In the genomic region with DNA sequence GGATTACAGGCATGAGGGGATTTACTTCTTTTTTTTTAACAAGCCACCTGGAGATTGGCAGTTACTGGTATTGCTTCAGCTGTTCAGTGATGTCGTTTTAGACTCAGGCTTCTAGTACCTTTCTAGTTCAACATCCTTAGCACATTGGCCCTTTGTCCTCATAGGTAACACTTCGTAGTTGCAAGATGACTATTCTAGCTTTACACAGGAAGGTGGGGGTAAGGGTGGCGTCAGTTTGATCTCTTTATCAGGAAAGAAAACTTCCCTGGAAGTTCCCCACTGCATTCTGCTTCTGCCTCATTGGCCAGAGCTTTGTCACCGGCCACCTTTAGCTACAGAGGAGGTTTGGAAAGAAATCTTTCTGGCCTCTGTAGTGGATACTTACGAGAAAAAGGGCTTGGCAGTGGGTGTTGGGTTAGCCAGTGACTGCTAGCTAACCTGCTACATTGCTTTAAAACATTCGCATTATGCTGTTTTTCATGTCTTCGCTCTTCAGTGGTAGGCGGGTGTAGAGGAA, we compare ENCODE assay signal across 11 cellular contexts. TPM values are rescaled to one million over a fixed set of nuclear protein-coding genes. Genes with fewer than 3 reads are reported as not detected.
DNase-seq lines count a peak whose midpoint lies in the region; ATAC-seq and TF ChIP-seq lines count a peak whose summit lies in the region.
"Had no signal": no experiment of that assay in that cellular context is flagged by ENCODE, and none has a peak within 500 bp of the region (broad histone marks: within the 10 kb centered on the region; RNA-seq: fewer than 3 reads in every experiment).

No MANE protein-coding gene starts in this region.

- H2AK5ac ChIP-seq in mesendoderm (ENCODE audit: low read length): no peak overlapping the region

- H3K9me3 ChIP-seq in CD4-positive, alpha-beta T cell (ENCODE audit: control insufficient read depth, low read length): no peaks in the 10 kb centered on the region
- H3K9me3 ChIP-seq in spleen: no peaks in the 10 kb centered on the region

- H3K36me3 ChIP-seq in mesendoderm (ENCODE audit: control insufficient read depth, insufficient read depth, low read length) (no peaks in the 10 kb centered on the region), spleen (peaks cover 0 to 31% (median 3%) of the 10 kb centered on the region in 6 donors)

- no peak overlapping the region for H2BK120ac ChIP-seq in mesendoderm (ENCODE audit: low read depth, low read length)

- no peaks in the 10 kb centered on the region for H3K4me1 ChIP-seq in mesendoderm (ENCODE audit: control insufficient read depth, low read depth, low read length)
- peaks cover 0 to 20% (median 2%) of the 10 kb centered on the region in 6 donors for H3K4me1 ChIP-seq in spleen

- H3K27me3 Mint-ChIP-seq in CD4-positive, alpha-beta T cell: no peaks in the 10 kb centered on the region
- no peaks in the 10 kb centered on the region for H3K27me3 Mint-ChIP-seq in T-helper 1 cell treated with Interleukin-12 subunit alpha and Interleukin-12 subunit beta and Interleukin-4 antibody, amounts not matched to agents 30 μg/mL and 1 μg/mL, for 36 hours (ENCODE audit: low read depth)
- H3K27me3 Mint-ChIP-seq in immature natural killer cell (ENCODE audit: low read depth in 3 of 3): peaks cover 0 to 2% (median 2%) of the 10 kb centered on the region in 3 donors
- H3K27me3 Mint-ChIP-seq: B cell, brain had no signal

- no peak overlapping the region for H2BK15ac ChIP-seq in mesendoderm (replicated peaks; ENCODE audit: low read depth)

- POLR2A ChIA-PET in CD4-positive, alpha-beta T cell (lab: Charles Lee): no interaction called here

- CTCF ChIA-PET in CD4-positive, alpha-beta T cell (lab: Charles Lee): interaction anchor here (0.8 to 2.3 kb wide), 2 partner anchors 14 to 50 kb away, joined by 3 to 5 read pairs; no protein-coding TSS in a partner anchor

- H3K56ac ChIP-seq in mesendoderm (ENCODE audit: low read length): no peak overlapping the region

- peaks cover 69% of the 10 kb centered on the region for H3K36me3 Mint-ChIP-seq in CD4-positive, alpha-beta T cell (ENCODE audit: low read depth)
- H3K36me3 Mint-ChIP-seq in T-helper 1 cell treated with Interleukin-12 subunit alpha and Interleukin-12 subunit beta and Interleukin-4 antibody, amounts not matched to agents 30 μg/mL and 1 μg/mL, for 36 hours (ENCODE audit: low read depth): peaks cover 37% of the 10 kb centered on the region
- peaks cover 0 to 18% (median 3%) of the 10 kb centered on the region in 3 donors for H3K36me3 Mint-ChIP-seq in immature natural killer cell

- no peaks in the 10 kb centered on the region for H3K27me3 ChIP-seq in CD4-positive, alpha-beta T cell (ENCODE audit: control insufficient read depth, insufficient read depth, low read length)
- H3K27me3 ChIP-seq in mesendoderm (ENCODE audit: insufficient read depth, low read length, poor library complexity): no peaks in the 10 kb centered on the region
- H3K27me3 ChIP-seq in spleen (replicated peaks in 1 of 7): no peaks in the 10 kb centered on the region

- intact Hi-C loops in CD4-positive, alpha-beta T cell (cut with DNase I, micrococcal nuclease): no loop called here
- intact Hi-C loops in spleen (cut with DNase I; ENCODE audit: low total_unique reads): no loop called here

- DNase-seq in CD4-positive, alpha-beta T cell: no peak
- DNase-seq in GM20000 (ENCODE audit: low spot score) (peak; percentile 58), immature natural killer cell (no peak), mesendoderm (no peak), spleen (no peak), COR-L47 (lab: John Stamatoyannopoulos, UW) (no peak)
- no peak for DNase-seq in NK-92 treated with Interleukin-12 subunit alpha and Interleukin-12 subunit beta, amount 100 ng/mL, for 24 hours (lab: John Stamatoyannopoulos, UW)
- DNase-seq: NCI-H2171 treated with DMSO at 0.1 percent for 48 hours had no signal

- no peaks in the 10 kb centered on the region for H3K9me3 Mint-ChIP-seq in CD4-positive, alpha-beta T cell
- H3K9me3 Mint-ChIP-seq in T-helper 1 cell treated with Interleukin-12 subunit alpha and Interleukin-12 subunit beta and Interleukin-4 antibody, amounts not matched to agents 30 μg/mL and 1 μg/mL, for 36 hours: no peaks in the 10 kb centered on the region
- H3K9me3 Mint-ChIP-seq in immature natural killer cell: no peaks in the 10 kb centered on the region
- H3K9me3 Mint-ChIP-seq: brain had no signal

- no peak overlapping the region for H2BK5ac ChIP-seq in mesendoderm (ENCODE audit: low read length)

- TF ChIP-seq POLR2A in spleen (IDR thresholded peaks at IDR 0.05): no peak

- H3K4me3 ChIP-seq in mesendoderm (ENCODE audit: low read length): no peak overlapping the region
- H3K4me3 ChIP-seq in spleen: no peak overlapping the region

- WGBS in mesendoderm (ENCODE audit: extremely low coverage, insufficient coverage, low lambda C conversion rate): no CpG with 5 or more reads among the region's 8 CpGs
- WGBS in spleen, 5 donors: 69 to 76% (median 71%) methylated on average over 8 of the region's 8 CpGs

- no peak overlapping the region for H3K9ac ChIP-seq in mesendoderm (ENCODE audit: low read length)

- H3K4me2 ChIP-seq in mesendoderm (ENCODE audit: low read length): no peak overlapping the region

- H3K27ac ChIP-seq in CD4-positive, alpha-beta T cell (ENCODE audit: low read depth, low read length): no peak overlapping the region
- H3K27ac ChIP-seq in mesendoderm (ENCODE audit: low read depth, low read length): no peak overlapping the region
- peak overlapping the region in 1 of 8 donors; percentile 4 for H3K27ac ChIP-seq in spleen

- no peak overlapping the region for H4K5ac ChIP-seq in mesendoderm (ENCODE audit: low read length)

- H3K79me1 ChIP-seq in mesendoderm (ENCODE audit: low read length): no peaks in the 10 kb centered on the region

- no peak overlapping the region for H3K23ac ChIP-seq in mesendoderm (ENCODE audit: low read length)

- no peak overlapping the region for H3K4me3 Mint-ChIP-seq in CD4-positive, alpha-beta T cell
- H3K4me3 Mint-ChIP-seq in T-helper 1 cell treated with Interleukin-12 subunit alpha and Interleukin-12 subunit beta and Interleukin-4 antibody, amounts not matched to agents 30 μg/mL and 1 μg/mL, for 36 hours: peak overlapping the region; percentile 77
- no peak overlapping the region for H3K4me3 Mint-ChIP-seq in immature natural killer cell
- H3K4me3 Mint-ChIP-seq: B cell, brain had no signal

- no peak overlapping the region for H3K4ac ChIP-seq in mesendoderm (ENCODE audit: low read depth, low read length)

- no peaks in the 10 kb centered on the region for H3K79me2 ChIP-seq in mesendoderm (ENCODE audit: control insufficient read depth, insufficient read depth, low read length)

- H3K27ac Mint-ChIP-seq in CD4-positive, alpha-beta T cell: peak overlapping the region; percentile 50
- peak overlapping the region; percentile 95 for H3K27ac Mint-ChIP-seq in T-helper 1 cell treated with Interleukin-12 subunit alpha and Interleukin-12 subunit beta and Interleukin-4 antibody, amounts not matched to agents 30 μg/mL and 1 μg/mL, for 36 hours
- H3K27ac Mint-ChIP-seq in immature natural killer cell: peak overlapping the region in 5 of 6 donors; percentile 24 to 87 (median 67)
- H3K27ac Mint-ChIP-seq: B cell, brain had no signal

- peaks cover 37% of the 10 kb centered on the region for H3K4me1 Mint-ChIP-seq in CD4-positive, alpha-beta T cell (ENCODE audit: low read depth)
- H3K4me1 Mint-ChIP-seq in T-helper 1 cell treated with Interleukin-12 subunit alpha and Interleukin-12 subunit beta and Interleukin-4 antibody, amounts not matched to agents 30 μg/mL and 1 μg/mL, for 36 hours (ENCODE audit: low read depth): peaks cover 54% of the 10 kb centered on the region
- peaks cover 8 to 34% of the 10 kb centered on the region in 2 donors for H3K4me1 Mint-ChIP-seq in immature natural killer cell
- H3K4me1 Mint-ChIP-seq: B cell, brain had no signal

- ATAC-seq in CD4-positive, alpha-beta T cell (ENCODE audit: poor library complexity): peak; percentile 39

- H4K8ac ChIP-seq in mesendoderm (ENCODE audit: low read depth, low read length): no peak overlapping the region

- no peak for TF ChIP-seq CTCF in CD4-positive, alpha-beta T cell (IDR thresholded peaks at IDR 0.05)
- TF ChIP-seq CTCF in GM20000 (IDR thresholded peaks at IDR 0.05; ENCODE audit: extremely low read depth, missing control alignments): no peak
- no peak for TF ChIP-seq CTCF in spleen (IDR thresholded peaks at IDR 0.05 in 8 of 11, conservative IDR thresholded peaks at IDR 0.05 in 3 of 11)

- H3K18ac ChIP-seq in mesendoderm (ENCODE audit: low read length): no peak overlapping the region

RNA-seq across cellular contexts. Expression of a gene that starts 40.7 kb away (rescaled TPM):
- 100 to 1,000 TPM; 281 to 291 TPM for total RNA-seq in CD4-positive, alpha-beta T cell
- polyA plus RNA-seq in immature natural killer cell (10 to 100 TPM in 2 of 3 donors, 1 to 10 TPM in 1; 4.2 to 31.5 (median 11.1) TPM), spleen (10 to 100 TPM; 36.7 to 71.6 (median 68.4) TPM)
- polyA plus RNA-seq in mesendoderm (2013, experiment 1 of 2): 5.1 TPM
- polyA plus RNA-seq in mesendoderm (2013, experiment 2 of 2): 4.9 TPM
- total RNA-seq in spleen: 100 to 1,000 TPM in 4 of 7 donors, 10 to 100 TPM in 3; 78.2 to 110 (median 106) TPM

RNA-seq across cellular contexts. Expression of a gene that starts 47.4 kb away (rescaled TPM):
- total RNA-seq in CD4-positive, alpha-beta T cell: 10 to 100 TPM in 1 of 2 experiments, 1 to 10 TPM in 1; 9.4 to 10.6 TPM
- polyA plus RNA-seq in immature natural killer cell (10 to 100 TPM in 1 of 3 donors, 1 to 10 TPM in 2; 6.9 to 21.1 (median 9.7) TPM), spleen (10 to 100 TPM in 1 of 3 donors, 1 to 10 TPM in 2; 7.3 to 12.7 (median 8.0) TPM)
- 13.6 TPM for polyA plus RNA-seq in mesendoderm (2013, experiment 1 of 2)
- polyA plus RNA-seq in mesendoderm (2013, experiment 2 of 2): 13.2 TPM
- total RNA-seq in spleen: 10 to 100 TPM; 15.8 to 39.4 (median 36.8) TPM
